20 cellular contexts compared by ENCODE assay signal in genomic region chr6:150673720-150674361, GRCh38.
A peak's percentile ranks its signal among the peaks of the same experiment; 100 is the strongest.
DNase-seq lines count a peak whose midpoint lies in the region; ATAC-seq and TF ChIP-seq lines count a peak whose summit lies in the region.
"Had no signal": no experiment of that assay in that cellular context is flagged by ENCODE, and none has a peak within 500 bp of the region (broad histone marks: within the 10 kb centered on the region; RNA-seq: fewer than 3 reads in every experiment).

No MANE protein-coding gene starts in this region.

- H3K4me3 ChIP-seq in transverse colon, result no peak overlapping the region

- in situ Hi-C loops in transverse colon (cut with MboI; ENCODE audit: low pct_ligation_motif_present in 1 of 4, low pct_unique_long_range_greater_than_20kb in 1 of 4, low sequenced_read_pairs in 3 of 4), result no loop called here

- H3K9me3 Mint-ChIP-seq in activated B cell treated with CpG ODN at 0.5 μM for 24 hours (no peaks in the 10 kb centered on the region), naive B cell (peaks cover 0 to 4% (median 0%) of the 10 kb centered on the region in 7 donors)

- H3K36me3 Mint-ChIP-seq in activated B cell treated with CpG ODN at 0.5 μM for 24 hours (ENCODE audit: low read depth), result peaks cover 58% of the 10 kb centered on the region
- H3K36me3 Mint-ChIP-seq in naive B cell, result peaks cover 18 to 19% of the 10 kb centered on the region in 2 donors

- TF ChIP-seq POLR2A in transverse colon (IDR thresholded peaks at IDR 0.05), result no peak

- CTCF ChIA-PET in activated B cell treated with CpG ODN at 0.5 μM for 24 hours (lab: Charles Lee), result no interaction called here

- no peaks in the 10 kb centered on the region for H3K9me3 ChIP-seq in transverse colon

- ATAC-seq in activated B cell treated with CpG ODN at 0.5 μM for 24 hours (ENCODE audit: low read depth), result no peak
- ATAC-seq in esophagus mucosa, result peak; percentile 61
- no peak for ATAC-seq in naive B cell (ENCODE audit: low read depth in 2 of 2)
- no peak for ATAC-seq in GM18511 (IDR thresholded peaks at IDR 0.05; ENCODE audit: unreplicated experiment)
- ATAC-seq: HepG2 had no signal

- no peaks in the 10 kb centered on the region for H3K27me3 ChIP-seq in transverse colon

- POLR2A ChIA-PET in activated B cell treated with CpG ODN at 0.5 μM for 24 hours (lab: Charles Lee), result interaction anchor here (0.6 to 1.3 kb wide), 4 partner anchors 41 to 71 kb away, joined by 3 to 10 read pairs (median 3); no protein-coding TSS in a partner anchor

- peaks cover 14 to 38% (median 23%) of the 10 kb centered on the region in 4 donors for H3K4me1 ChIP-seq in transverse colon

- H3K27ac Mint-ChIP-seq in activated B cell treated with CpG ODN at 0.5 μM for 24 hours (peak overlapping the region; percentile 14), naive B cell (peak overlapping the region; percentile 1 to 78 (median 73))
- H3K27ac Mint-ChIP-seq: HFFc6 had no signal

- no peak for TF ChIP-seq EP300 in transverse colon (IDR thresholded peaks at IDR 0.05; ENCODE audit: low read depth)

- peak overlapping the region; percentile 63 to 73 (median 71) for H3K27ac ChIP-seq in transverse colon
- H3K27ac ChIP-seq: RWPE1 had no signal

- WGBS in transverse colon (ENCODE audit: low coverage in 1 of 2), 2 donors, result 43 to 57% methylated on average over 6 to 9 of the region's 9 CpGs

- H3K4me3 Mint-ChIP-seq in activated B cell treated with CpG ODN at 0.5 μM for 24 hours (no peak overlapping the region), naive B cell (peak overlapping the region in 2 of 8 donors; percentile 25 to 45)
- H3K4me3 Mint-ChIP-seq: HFFc6 had no signal

- DNase-seq in activated B cell treated with CpG ODN at 0.5 μM for 24 hours (no peak), naive B cell (no peak), transverse colon (peak; percentile 46), NCI-H1092 treated with DMSO at 0.1 percent for 48 hours (lab: John Stamatoyannopoulos, UW) (no peak)
- DNase-seq in activated CD4-positive, alpha-beta T cell treated with anti-CD3 and anti-CD28 coated beads for 4 hours, result no peak
- DNase-seq: ACHN, AML-193, EL, HFFc6, KG1, NCI-H1436 treated with DMSO at 0.1 percent for 48 hours, NCI-H2029 treated with DMSO at 0.1 percent for 48 hours, NCI-H2171 treated with DMSO at 0.1 percent for 48 hours, NCI-H446 treated with DMSO at 0.1 percent for 48 hours, NCI-H748 treated with DMSO at 0.1 percent for 48 hours, OCI-M1 had no signal

- H3K27me3 Mint-ChIP-seq in activated B cell treated with CpG ODN at 0.5 μM for 24 hours (no peaks in the 10 kb centered on the region), naive B cell (no peaks in the 10 kb centered on the region)

- intact Hi-C loops in activated B cell treated with CpG ODN at 0.5 μM for 24 hours (cut with micrococcal nuclease) (no loop called here), transverse colon (cut with DNase I; ENCODE audit: low total_unique reads) (no loop called here)

- H3K36me3 ChIP-seq in transverse colon, result no peaks in the 10 kb centered on the region

- H3K4me1 Mint-ChIP-seq in activated B cell treated with CpG ODN at 0.5 μM for 24 hours (peaks cover 53% of the 10 kb centered on the region), naive B cell (peaks cover 56 to 67% (median 66%) of the 10 kb centered on the region in 3 donors)

- TF ChIP-seq CTCF in activated B cell treated with CpG ODN at 0.5 μM for 24 hours (IDR thresholded peaks at IDR 0.05) (no peak), transverse colon (IDR thresholded peaks at IDR 0.05) (no peak)
